ENCODE assay signal across 9 cellular contexts in the genomic region with DNA sequence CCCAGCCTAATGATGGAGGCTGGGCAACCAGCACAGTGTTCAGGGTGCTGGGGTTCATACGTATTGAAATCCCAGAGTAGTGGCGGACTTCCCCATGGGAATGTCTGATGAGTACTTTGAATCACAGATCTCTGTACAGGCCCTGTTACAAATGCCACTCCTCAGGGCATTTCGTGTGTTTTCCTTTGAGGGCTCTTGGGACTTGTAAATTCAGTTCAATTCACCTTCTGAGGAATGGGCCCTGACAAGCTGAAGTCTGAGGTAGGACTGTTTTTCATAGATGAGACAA. TPM values are rescaled to one million over a fixed set of nuclear protein-coding genes. Genes with fewer than 3 reads are reported as not detected.
DNase-seq lines count a peak whose midpoint lies in the region; ATAC-seq and TF ChIP-seq lines count a peak whose summit lies in the region.
"Had no signal": no experiment of that assay in that cellular context is flagged by ENCODE, and none has a peak within 500 bp of the region (broad histone marks: within the 10 kb centered on the region; RNA-seq: fewer than 3 reads in every experiment).

No MANE protein-coding gene starts in this region.

- no peaks in the 10 kb centered on the region for H3K27me3 Mint-ChIP-seq in naive thymus-derived CD4-positive, alpha-beta T cell

- no peaks in the 10 kb centered on the region for H3K27me3 ChIP-seq in mammary epithelial cell (ENCODE audit: insufficient read depth, low read length)
- no peaks in the 10 kb centered on the region for H3K27me3 ChIP-seq in naive thymus-derived CD4-positive, alpha-beta T cell (ENCODE audit: control insufficient read depth in 2 of 2, insufficient read depth in 2 of 2, low read length in 2 of 2)

- H3K4me1 Mint-ChIP-seq in naive thymus-derived CD4-positive, alpha-beta T cell: peaks cover 19 to 61% (median 51%) of the 10 kb centered on the region in 7 donors

- DNase-seq in GM12864 (ENCODE audit: low read depth) (no peak), mammary epithelial cell (no peak), NCI-H69 (lab: John Stamatoyannopoulos, UW) (no peak), NCI-H774 (lab: John Stamatoyannopoulos, UW) (no peak), HuH-7.5 (ENCODE audit: low spot score) (no peak)
- DNase-seq in naive thymus-derived CD4-positive, alpha-beta T cell: no peak

- peak overlapping the region; percentile 81 for H3K4me2 ChIP-seq in mammary epithelial cell (ENCODE audit: insufficient read depth, low read depth, low read length)

- dilution Hi-C loops in mammary epithelial cell (cut with HindIII; ENCODE audit: low sequenced_read_pairs): no loop called here

- H4K20me1 ChIP-seq in mammary epithelial cell (ENCODE audit: insufficient read depth, low read length): no peaks in the 10 kb centered on the region

- intact Hi-C loops in mammary epithelial cell (cut with micrococcal nuclease): loop anchor here (1.0 to 5.0 kb wide), 2 partner anchors 40 to 62 kb away; no protein-coding TSS in a partner anchor
- intact Hi-C loops in naive thymus-derived CD4-positive, alpha-beta T cell (cut with micrococcal nuclease): loop anchor here (1.0 to 5.0 kb wide), 12 partner anchors 40 to 1791 kb away; a partner anchor contains a TSS

- WGBS in mammary epithelial cell (ENCODE audit: low coverage, missing lambda C conversion rate): 3% methylated on average over 3 of the region's 3 CpGs

- H3K9me3 ChIP-seq in mammary epithelial cell (replicated peaks; ENCODE audit: insufficient read depth, low read length): peaks cover 5% of the 10 kb centered on the region
- peaks cover 0 to 4% (median 0%) of the 10 kb centered on the region in 3 experiments for H3K9me3 ChIP-seq in naive thymus-derived CD4-positive, alpha-beta T cell (ENCODE audit: control insufficient read depth in 2 of 3, low read length in 3 of 3)

- H3K9ac ChIP-seq in mammary epithelial cell (ENCODE audit: insufficient read depth, low read length): peak overlapping the region; percentile 79

- peak overlapping the region; percentile 86 to 96 (median 92) for H3K4me3 Mint-ChIP-seq in naive thymus-derived CD4-positive, alpha-beta T cell

- in situ Hi-C loops in mammary epithelial cell (cut with MboI; ENCODE audit: low sequenced_read_pairs in 2 of 2): no loop called here

- no peak for TF ChIP-seq CTCF in GM12864 (IDR thresholded peaks at IDR 0.05; ENCODE audit: low read depth, low read length, missing control alignments)
- TF ChIP-seq CTCF in mammary epithelial cell (conservative IDR thresholded peaks at IDR 0.05 in 1 of 2, IDR thresholded peaks at IDR 0.05 in 1 of 2; ENCODE audit: extremely low read depth in 1 of 2, insufficient read depth in 1 of 2, low read depth in 1 of 2, low read length in 2 of 2): no peak

- H3K27ac Mint-ChIP-seq in naive thymus-derived CD4-positive, alpha-beta T cell: peak overlapping the region; percentile 92 to 98 (median 96)

- peaks cover 50% of the 10 kb centered on the region for H3K79me2 ChIP-seq in mammary epithelial cell (ENCODE audit: insufficient read depth, low read length)

- H3K36me3 Mint-ChIP-seq in naive thymus-derived CD4-positive, alpha-beta T cell: peaks cover 0 to 43% (median 31%) of the 10 kb centered on the region in 5 donors

- ATAC-seq in HG03103 (IDR thresholded peaks at IDR 0.05; ENCODE audit: low read depth, unreplicated experiment) (peak; percentile 0), HG02970 (IDR thresholded peaks at IDR 0.05; ENCODE audit: low FRiP score, unreplicated experiment) (no peak)
- no peak for ATAC-seq in naive thymus-derived CD4-positive, alpha-beta T cell

- BruUV-seq in mammary epithelial cell (replicated peaks; lab: Mats Ljungman, UMichigan): no TSS peak

- POLR2A ChIA-PET in naive thymus-derived CD4-positive, alpha-beta T cell (lab: Charles Lee): interaction anchor here (0.6 to 2.0 kb wide), 10 partner anchors 9 to 1791 kb away, joined by 3 to 15 read pairs (median 3); a partner anchor contains a TSS

- H3K27ac ChIP-seq in mammary epithelial cell (ENCODE audit: insufficient read depth, low read depth, low read length): peak overlapping the region; percentile 74
- H3K27ac ChIP-seq in naive thymus-derived CD4-positive, alpha-beta T cell (ENCODE audit: low read depth, low read length): peak overlapping the region; percentile 94

- H3K36me3 ChIP-seq in mammary epithelial cell (ENCODE audit: insufficient read depth, low read length): peaks cover 8% of the 10 kb centered on the region
- H3K36me3 ChIP-seq in naive thymus-derived CD4-positive, alpha-beta T cell (ENCODE audit: control insufficient read depth in 2 of 3, insufficient read depth in 3 of 3, low read length in 3 of 3): peaks cover 0 to 7% (median 0%) of the 10 kb centered on the region in 3 experiments

- H3K4me1 ChIP-seq in mammary epithelial cell (ENCODE audit: insufficient read depth, low read length): peaks cover 10% of the 10 kb centered on the region
- H3K4me1 ChIP-seq in naive thymus-derived CD4-positive, alpha-beta T cell (ENCODE audit: control insufficient read depth in 2 of 2, insufficient read depth in 2 of 2, low read length in 2 of 2): peaks cover 6 to 16% of the 10 kb centered on the region in 2 donors

- CTCF ChIA-PET in mammary epithelial cell (lab: Charles Lee; ENCODE audit: low non-redundant PET): interaction anchor here (0.6 kb wide), 1 partner anchor 150 kb away, joined by 3 read pairs; no protein-coding TSS in a partner anchor
- CTCF ChIA-PET in naive thymus-derived CD4-positive, alpha-beta T cell (lab: Charles Lee): interaction anchor here (0.6 to 0.8 kb wide), 2 partner anchors 18 to 40 kb away, joined by 3 to 5 read pairs; no protein-coding TSS in a partner anchor

- H3K4me3 ChIP-seq in GM12864 (ENCODE audit: low read depth, low read length): peak overlapping the region; percentile 94
- H3K4me3 ChIP-seq in mammary epithelial cell (replicated peaks in 1 of 3; ENCODE audit: insufficient read depth in 1 of 3, low read depth in 2 of 3, low read length in 3 of 3): peak overlapping the region; percentile 50 to 81 (median 62)
- peak overlapping the region; percentile 71 for H3K4me3 ChIP-seq in naive thymus-derived CD4-positive, alpha-beta T cell (ENCODE audit: low read length)

- H2AFZ ChIP-seq in mammary epithelial cell (ENCODE audit: low read depth, low read length): peak overlapping the region; percentile 88

- peaks cover 0 to 11% (median 8%) of the 10 kb centered on the region in 11 donors for H3K9me3 Mint-ChIP-seq in naive thymus-derived CD4-positive, alpha-beta T cell

RNA-seq across cellular contexts. Expression of a gene that starts 0.3 kb away (rescaled TPM):
- 10 to 100 TPM; 19.5 to 20.0 TPM for total RNA-seq in mammary epithelial cell
- 16.4 TPM for polyA plus RNA-seq in mammary epithelial cell
- polyA minus RNA-seq in mammary epithelial cell: 5.7 TPM
- 10 to 100 TPM in 4 of 5 experiments, 1 to 10 TPM in 1; 9.4 to 20.9 (median 14.9) TPM for total RNA-seq in naive thymus-derived CD4-positive, alpha-beta T cell
- 10 to 100 TPM; 38.9 to 54.8 TPM for polyA plus RNA-seq in naive thymus-derived CD4-positive, alpha-beta T cell

RNA-seq across cellular contexts. Expression of a gene that starts 28.6 kb away (rescaled TPM):
- total RNA-seq in mammary epithelial cell: under 1 TPM in 1 of 2 donors, not detected in 1; 0.17 TPM
- polyA plus RNA-seq in mammary epithelial cell: not detected
- polyA minus RNA-seq in mammary epithelial cell: not detected
- total RNA-seq in naive thymus-derived CD4-positive, alpha-beta T cell: not detected
- polyA plus RNA-seq in naive thymus-derived CD4-positive, alpha-beta T cell: under 1 TPM; 0.39 to 0.50 TPM
- total RNA-seq: T-helper 1 cell treated with Interleukin-12 subunit alpha and Interleukin-12 subunit beta and Interleukin-4 antibody, amounts not matched to agents 30 ng/mL and 1 ng/mL, for 36 hours had no signal
